ENCODE assay signal across 20 cellular contexts in genomic region chr2:230919681-230920080, GRCh38. TPM values are rescaled to one million over a fixed set of nuclear protein-coding genes. Genes with fewer than 3 reads are reported as not detected.
"Had no signal": no experiment of that assay in that cellular context is flagged by ENCODE, and none has a peak within 500 bp of the region (broad histone marks: within the 10 kb centered on the region; RNA-seq: fewer than 3 reads in every experiment).

No MANE protein-coding gene starts in this region.

- H3K4me3 ChIP-seq: breast epithelium, hepatocyte, testis, upper lobe of right lung had no signal

- H3K9me3 Mint-ChIP-seq: endodermal cell, neural crest cell had no signal

- H3K4me3 Mint-ChIP-seq: endodermal cell, neural crest cell had no signal

- H3K27ac Mint-ChIP-seq: endodermal cell had no signal

- DNase-seq: aorta; erythroblast; kidney; left ventricle myocardium superior; mesendoderm; SK-N-SH; spleen; stimulated activated CD4-positive, alpha-beta T cell treated with anti-CD3 and anti-CD28 coated beads, Interleukin-1b, Interleukin-23, amount 100 ng/mL, for 48 hours; stimulated activated naive CD4-positive, alpha-beta T cell; testis; upper lobe of right lung had no signal

- ATAC-seq: left ventricle myocardium superior, sciatic nerve, upper lobe of right lung had no signal

RNA-seq across cellular contexts. Expression of gene GPR55, which starts 5.4 kb away (rescaled TPM):
- total RNA-seq: cerebellum, dermis microvascular lymphatic vessel endothelial cell, left ventricle myocardium superior, neural crest cell, osteocyte, pulmonary artery endothelial cell had no signal
